ENCODE assay signal across 8 cellular contexts in genomic region chr3:113211370-113212154, GRCh38. TPM values are rescaled to one million over a fixed set of nuclear protein-coding genes. Genes with fewer than 3 reads are reported as not detected.
DNase-seq lines count a peak whose midpoint lies in the region; ATAC-seq and TF ChIP-seq lines count a peak whose summit lies in the region.

Gene BOC (plus strand): TSS chr3:113211557. CDS start chr3:113249803, 38,246 bp downstream.

- peaks cover 4% of the 10 kb centered on the region; the same call in 1 of the 2 replicates for H3K4me1 ChIP-seq in HEK293 (ENCODE audit: control insufficient read depth, insufficient read depth, low read length)

- H3K36me3 ChIP-seq in HEK293 (ENCODE audit: control insufficient read depth in 2 of 2, insufficient read depth in 1 of 2, low read length in 2 of 2), result peaks cover 0 to 5% of the 10 kb centered on the region in 2 experiments; a peak in 1 of 3 replicates

- H3K27ac ChIP-seq in HEK293 (ENCODE audit: extremely low read depth, low read depth, low read length), result peak within 1 kb of the TSS; percentile 95

- CTCF ChIA-PET in HEK293 (lab: Yijun Ruan, JAX), result interaction anchor here (0.9 kb wide), 1 partner anchor 75 kb away, joined by 3 read pairs; no protein-coding TSS in a partner anchor
- CTCF ChIA-PET in activated B cell treated with CpG ODN at 0.5 μM for 24 hours (lab: Charles Lee), result no interaction called here

- H3K27ac Mint-ChIP-seq in CD14-positive monocyte (no peak within 1 kb of the TSS), activated B cell treated with CpG ODN at 0.5 μM for 24 hours (no peak within 1 kb of the TSS), natural killer cell (no peak within 1 kb of the TSS)

- H3K9me3 Mint-ChIP-seq in CD14-positive monocyte (peaks cover 0 to 16% (median 6%) of the 10 kb centered on the region in 7 donors), activated B cell treated with CpG ODN at 0.5 μM for 24 hours (no peaks in the 10 kb centered on the region), natural killer cell (no peaks in the 10 kb centered on the region)

- peaks cover 3 to 13% of the 10 kb centered on the region in 2 donors for H3K36me3 Mint-ChIP-seq in CD14-positive monocyte
- no peaks in the 10 kb centered on the region for H3K36me3 Mint-ChIP-seq in activated B cell treated with CpG ODN at 0.5 μM for 24 hours (ENCODE audit: low read depth)
- no peaks in the 10 kb centered on the region for H3K36me3 Mint-ChIP-seq in natural killer cell

- H3K27me3 Mint-ChIP-seq in CD14-positive monocyte (ENCODE audit: low read depth in 3 of 3), result peaks cover 75 to 80% (median 76%) of the 10 kb centered on the region in 3 donors
- H3K27me3 Mint-ChIP-seq in activated B cell treated with CpG ODN at 0.5 μM for 24 hours, result peaks cover 69% of the 10 kb centered on the region
- H3K27me3 Mint-ChIP-seq in natural killer cell (ENCODE audit: low read depth in 2 of 2), result peaks cover 54 to 91% of the 10 kb centered on the region in 2 donors

- POLR2A ChIA-PET in HEK293 (lab: Yijun Ruan, JAX) (interaction anchor here (0.5 to 1.3 kb wide), 2 partner anchors 8 to 501 kb away, joined by 3 to 4 read pairs; no protein-coding TSS in a partner anchor), activated B cell treated with CpG ODN at 0.5 μM for 24 hours (lab: Charles Lee) (no interaction called here)

- intact Hi-C loops in CD14-positive monocyte (cut with micrococcal nuclease), result no loop called here
- intact Hi-C loops in activated B cell treated with CpG ODN at 0.5 μM for 24 hours (cut with micrococcal nuclease), result no loop called here
- intact Hi-C loops in natural killer cell (cut with micrococcal nuclease), result no loop called here

- no peaks in the 10 kb centered on the region for H3K9me3 ChIP-seq in HEK293 (ENCODE audit: control insufficient read depth, insufficient read depth, low read depth, low read length)

- H3K4me3 Mint-ChIP-seq in CD14-positive monocyte (peak within 1 kb of the TSS; percentile 82 to 92), activated B cell treated with CpG ODN at 0.5 μM for 24 hours (peak within 1 kb of the TSS; percentile 80), natural killer cell (peak within 1 kb of the TSS; percentile 54)

- H3K4me3 ChIP-seq in HEK293 (ENCODE audit: low read depth, low read length) (peak within 1 kb of the TSS; percentile 82), fibroblast of the aortic adventitia (ENCODE audit: low read depth, low read length) (peak within 1 kb of the TSS; percentile 83)

- TF ChIP-seq CTCF in CD14-positive monocyte (IDR thresholded peaks at IDR 0.05), result no peak
- peak; percentile 45 for TF ChIP-seq CTCF in HEK293 (tag by site-specific recombination; IDR thresholded peaks at IDR 0.05)
- TF ChIP-seq CTCF in activated B cell treated with CpG ODN at 0.5 μM for 24 hours (IDR thresholded peaks at IDR 0.05), result no peak
- TF ChIP-seq CTCF in fibroblast of the aortic adventitia (IDR thresholded peaks at IDR 0.05; ENCODE audit: insufficient read depth, low read length), result no peak
- TF ChIP-seq CTCF in natural killer cell (IDR thresholded peaks at IDR 0.05), result no peak

- DNase-seq in CD14-positive monocyte (ENCODE audit: low spot score) (no peak), activated B cell treated with CpG ODN at 0.5 μM for 24 hours (no peak), fibroblast of the aortic adventitia (ENCODE audit: low read depth) (peak; percentile 69), natural killer cell (no peak), SHP77 treated with DMSO at 0.1 percent for 48 hours (lab: John Stamatoyannopoulos, UW) (no peak)

- H3K4me1 Mint-ChIP-seq in CD14-positive monocyte, result peaks cover 18% of the 10 kb centered on the region
- H3K4me1 Mint-ChIP-seq in activated B cell treated with CpG ODN at 0.5 μM for 24 hours, result peaks cover 17% of the 10 kb centered on the region
- peaks cover 11% of the 10 kb centered on the region in 2 donors for H3K4me1 Mint-ChIP-seq in natural killer cell

- ATAC-seq in activated B cell treated with CpG ODN at 0.5 μM for 24 hours (ENCODE audit: low read depth) (peak; percentile 25), natural killer cell (no peak), HG03045 (IDR thresholded peaks at IDR 0.05; ENCODE audit: unreplicated experiment) (no peak), GM21825 (IDR thresholded peaks at IDR 0.05; ENCODE audit: unreplicated experiment) (no peak)

TF ChIP-seq in HEK293, 187 proteins besides CTCF, POLR2A, EP300 and RAD21 (continues in another document):
- TF ChIP-seq ZNF664 (tag by site-specific recombination; IDR thresholded peaks at IDR 0.05), result no peak
- TF ChIP-seq ZNF510 (tag by site-specific recombination; IDR thresholded peaks at IDR 0.05; ENCODE audit: insufficient replicate concordance), result no peak
- TF ChIP-seq ZXDB (tag by site-specific recombination; IDR thresholded peaks at IDR 0.05), result no peak
- no peak for TF ChIP-seq ZNF548 (tag by site-specific recombination; IDR thresholded peaks at IDR 0.05)
- 0 out of 2 replicates have a peak, but pooled peaks have one; percentile 63 for TF ChIP-seq ZNF785 (tag by site-specific recombination; IDR thresholded peaks at IDR 0.05)
- 0 out of 2 replicates have a peak, but pooled peaks have one; percentile 33 for TF ChIP-seq ZNF660 (tag by site-specific recombination; IDR thresholded peaks at IDR 0.05)
- TF ChIP-seq ZNF623 (tag by site-specific recombination; IDR thresholded peaks at IDR 0.05), result no peak
- TF ChIP-seq ZFHX2 (tag by site-specific recombination; conservative IDR thresholded peaks at IDR 0.05), result peak; percentile 68
- no peak for TF ChIP-seq PRDM2 (tag by site-specific recombination; IDR thresholded peaks at IDR 0.05; ENCODE audit: borderline replicate concordance)
- TF ChIP-seq SP3 (tag by site-specific recombination; IDR thresholded peaks at IDR 0.05), result peak; percentile 44
- peak; percentile 71 for TF ChIP-seq ZNF692 (tag by site-specific recombination; IDR thresholded peaks at IDR 0.05)
- TF ChIP-seq ZNF24 (tag by site-specific recombination; IDR thresholded peaks at IDR 0.05), result no peak
- TF ChIP-seq ZBTB48 (tag by site-specific recombination; IDR thresholded peaks at IDR 0.05), result peak; percentile 71
- TF ChIP-seq ZSCAN16 (tag by site-specific recombination; IDR thresholded peaks at IDR 0.05), result no peak
- TF ChIP-seq ZNF837 (tag by site-specific recombination; IDR thresholded peaks at IDR 0.05), result 0 out of 2 replicates have a peak, but pooled peaks have one; percentile 39
- 0 out of 2 replicates have a peak, but pooled peaks have one; percentile 34 for TF ChIP-seq GLI4 (tag by site-specific recombination; IDR thresholded peaks at IDR 0.05)
- TF ChIP-seq GLIS2 (tag by site-specific recombination; IDR thresholded peaks at IDR 0.05), result peak; percentile 47; the same call in 1 of the 2 replicates
- TF ChIP-seq PRDM1 (tag by site-specific recombination; IDR thresholded peaks at IDR 0.05), result no peak; the same call in 1 of the 2 replicates

RNA-seq across cellular contexts. Expression of gene BOC, which starts in this region (rescaled TPM):
- polyA plus RNA-seq in CD14-positive monocyte, result not detected
- total RNA-seq in activated B cell treated with CpG ODN at 0.5 μM for 24 hours (0.33 and 0.91 TPM in 2 replicates), fibroblast of the aortic adventitia (ENCODE audit: low replicate concordance) (16.9 and 25.9 TPM in 2 replicates), natural killer cell (under 1 TPM in 1 of 3 donors, not detected in 2; 0.10 TPM)

Comparison
In these comparisons a context has a peak if more than half of its experiments do, and no peak if none do; other contexts are left out.
1. Peak in ATAC-seq in activated B cell treated with CpG ODN at 0.5 μM for 24 hours; RNA of the gene not detected or under 1 TPM.